In genomic region chr3:48661501-48662139, GRCh38 we compare ENCODE assay signal across 1 cellular context.
A peak's percentile ranks its signal among the peaks of the same experiment; 100 is the strongest.
TF ChIP-seq lines count a peak whose summit lies in the region.

No MANE protein-coding gene starts in this region.

TF ChIP-seq in HepG2, 621 proteins besides CTCF, POLR2A, EP300 and RAD21 (continued from another document and continues in another):
- peak; percentile 89 for TF ChIP-seq ZNF770 (CRISPR knock-in tag; IDR thresholded peaks at IDR 0.05)
- TF ChIP-seq POGZ (CRISPR knock-in tag; IDR thresholded peaks at IDR 0.05) = peak; percentile 77
- no peak for TF ChIP-seq SRSF4 (IDR thresholded peaks at IDR 0.05; ENCODE audit: low read depth, low read length, poor library complexity, severe bottlenecking)
- TF ChIP-seq ZNF615 (CRISPR knock-in tag; IDR thresholded peaks at IDR 0.05; ENCODE audit: borderline replicate concordance) = peak; percentile 100
- TF ChIP-seq ZNF775 (CRISPR knock-in tag; IDR thresholded peaks at IDR 0.05; ENCODE audit: borderline replicate concordance) = peak; percentile 98
- TF ChIP-seq ZBTB21 (CRISPR knock-in tag; IDR thresholded peaks at IDR 0.05) = peak; percentile 94
- TF ChIP-seq ZNF207 (IDR thresholded peaks at IDR 0.05; ENCODE audit: borderline replicate concordance) = no peak
- peak; percentile 98; the same call in 1 of the 2 replicates for TF ChIP-seq NPAS2 (CRISPR knock-in tag; IDR thresholded peaks at IDR 0.05; ENCODE audit: borderline replicate concordance)
- TF ChIP-seq ZNF253 (CRISPR knock-in tag; IDR thresholded peaks at IDR 0.05; ENCODE audit: borderline replicate concordance) = peak; percentile 100
- no peak for TF ChIP-seq EZH2 (conservative IDR thresholded peaks at IDR 0.05; ENCODE audit: low read depth, low read length)
- TF ChIP-seq AGO2 (optimal IDR thresholded peaks at IDR 0.05; ENCODE audit: low read depth, low read length) = peak; percentile 55
- TF ChIP-seq ZEB1 (IDR thresholded peaks at IDR 0.05; ENCODE audit: insufficient replicate concordance, low read depth) = no peak
- TF ChIP-seq HOXA7 (CRISPR knock-in tag; IDR thresholded peaks at IDR 0.05) = peak; percentile 100
- TF ChIP-seq EHMT2 (IDR thresholded peaks at IDR 0.05; ENCODE audit: borderline replicate concordance, low read depth, low read length) = peak; percentile 99
- TF ChIP-seq IKZF1 (IDR thresholded peaks at IDR 0.05) = no peak
- TF ChIP-seq ZFP41 (CRISPR knock-in tag; IDR thresholded peaks at IDR 0.05; ENCODE audit: borderline replicate concordance) = peak; percentile 100
- peak; percentile 98 for TF ChIP-seq FOXJ3 (CRISPR knock-in tag; IDR thresholded peaks at IDR 0.05; ENCODE audit: borderline replicate concordance)
- peak; percentile 96 for TF ChIP-seq SIX1 (CRISPR knock-in tag; IDR thresholded peaks at IDR 0.05; ENCODE audit: borderline replicate concordance)
- peak; percentile 99 for TF ChIP-seq MEF2D (CRISPR knock-in tag; IDR thresholded peaks at IDR 0.05)
- peak; percentile 86 for TF ChIP-seq ZMYM3 (CRISPR knock-in tag; IDR thresholded peaks at IDR 0.05)
- no peak for TF ChIP-seq CHD2 (IDR thresholded peaks at IDR 0.05; ENCODE audit: low read depth, low read length)
- peak; percentile 95 for TF ChIP-seq SSRP1 (CRISPR knock-in tag; IDR thresholded peaks at IDR 0.05)
- TF ChIP-seq SNAI1 (CRISPR knock-in tag; IDR thresholded peaks at IDR 0.05; ENCODE audit: borderline replicate concordance) = peak; percentile 100
- peak; percentile 98 for TF ChIP-seq THAP9 (CRISPR knock-in tag; IDR thresholded peaks at IDR 0.05; ENCODE audit: borderline replicate concordance)
- TF ChIP-seq SAFB2 (CRISPR knock-in tag; IDR thresholded peaks at IDR 0.05; ENCODE audit: borderline replicate concordance, low read depth) = peak; percentile 100
- peak; percentile 99 for TF ChIP-seq ZNF616 (CRISPR knock-in tag; IDR thresholded peaks at IDR 0.05; ENCODE audit: low read depth)
- TF ChIP-seq ARID3A (IDR thresholded peaks at IDR 0.05; ENCODE audit: low read depth, low read length) = no peak
- TF ChIP-seq ETS1 (CRISPR knock-in tag; IDR thresholded peaks at IDR 0.05) = peak; percentile 100
- peak; percentile 100 for TF ChIP-seq ZNF160 (CRISPR knock-in tag; IDR thresholded peaks at IDR 0.05)
- peak; percentile 99 for TF ChIP-seq ZNF850 (CRISPR knock-in tag; conservative IDR thresholded peaks at IDR 0.05)
- peak; percentile 100; the same call in 1 of the 2 replicates for TF ChIP-seq KIAA2018 (CRISPR knock-in tag; IDR thresholded peaks at IDR 0.05; ENCODE audit: borderline replicate concordance)
- TF ChIP-seq NR2F6 (IDR thresholded peaks at IDR 0.05) = no peak
- peak; percentile 94 for TF ChIP-seq NR2F6 (CRISPR knock-in tag; IDR thresholded peaks at IDR 0.05)
- peak; percentile 100 for TF ChIP-seq ZNF367 (CRISPR knock-in tag; IDR thresholded peaks at IDR 0.05; ENCODE audit: borderline replicate concordance)
- TF ChIP-seq BCLAF1 (IDR thresholded peaks at IDR 0.05) = no peak
- TF ChIP-seq SRY (CRISPR knock-in tag; IDR thresholded peaks at IDR 0.05) = peak; percentile 100
- peak; percentile 80 for TF ChIP-seq RFX3 (CRISPR knock-in tag; IDR thresholded peaks at IDR 0.05)
- TF ChIP-seq ZNF335 (CRISPR knock-in tag; IDR thresholded peaks at IDR 0.05) = peak; percentile 98
- peak; percentile 99 for TF ChIP-seq ZNF660 (CRISPR knock-in tag; IDR thresholded peaks at IDR 0.05; ENCODE audit: borderline replicate concordance, low read depth)
- TF ChIP-seq TMF1 (CRISPR knock-in tag; IDR thresholded peaks at IDR 0.05; ENCODE audit: low read depth) = peak; percentile 100
- TF ChIP-seq MLLT10 (CRISPR knock-in tag; IDR thresholded peaks at IDR 0.05) = peak; percentile 99
- TF ChIP-seq ZNF331 (CRISPR knock-in tag; IDR thresholded peaks at IDR 0.05) = peak; percentile 100
- TF ChIP-seq MTA3 (CRISPR knock-in tag; IDR thresholded peaks at IDR 0.05) = peak; percentile 99
- TF ChIP-seq SATB2 (CRISPR knock-in tag; IDR thresholded peaks at IDR 0.05) = peak; percentile 100
- TF ChIP-seq ZNF569 (CRISPR knock-in tag; IDR thresholded peaks at IDR 0.05; ENCODE audit: borderline replicate concordance) = peak; percentile 100
- peak; percentile 100 for TF ChIP-seq NR1H2 (CRISPR knock-in tag; IDR thresholded peaks at IDR 0.05; ENCODE audit: borderline replicate concordance, low read depth)
- no peak for TF ChIP-seq HNRNPUL1 (IDR thresholded peaks at IDR 0.05; ENCODE audit: low read depth, low read length)
- peak; percentile 96 for TF ChIP-seq KDM1A (CRISPR knock-in tag; IDR thresholded peaks at IDR 0.05)
- TF ChIP-seq MAF1 (CRISPR knock-in tag; IDR thresholded peaks at IDR 0.05; ENCODE audit: borderline replicate concordance) = peak; percentile 100
- TF ChIP-seq ZNF33B (CRISPR knock-in tag; IDR thresholded peaks at IDR 0.05) = peak; percentile 100
- TF ChIP-seq ZNF431 (CRISPR knock-in tag; IDR thresholded peaks at IDR 0.05; ENCODE audit: borderline replicate concordance, low read depth) = peak; percentile 100
- peak; percentile 100 for TF ChIP-seq ZNF724P (CRISPR knock-in tag; IDR thresholded peaks at IDR 0.05; ENCODE audit: borderline replicate concordance)
- peak; percentile 100 for TF ChIP-seq XBP1 (CRISPR knock-in tag; IDR thresholded peaks at IDR 0.05)
- peak; percentile 94 for TF ChIP-seq ZNF121 (CRISPR knock-in tag; IDR thresholded peaks at IDR 0.05)
